In the genomic region with DNA sequence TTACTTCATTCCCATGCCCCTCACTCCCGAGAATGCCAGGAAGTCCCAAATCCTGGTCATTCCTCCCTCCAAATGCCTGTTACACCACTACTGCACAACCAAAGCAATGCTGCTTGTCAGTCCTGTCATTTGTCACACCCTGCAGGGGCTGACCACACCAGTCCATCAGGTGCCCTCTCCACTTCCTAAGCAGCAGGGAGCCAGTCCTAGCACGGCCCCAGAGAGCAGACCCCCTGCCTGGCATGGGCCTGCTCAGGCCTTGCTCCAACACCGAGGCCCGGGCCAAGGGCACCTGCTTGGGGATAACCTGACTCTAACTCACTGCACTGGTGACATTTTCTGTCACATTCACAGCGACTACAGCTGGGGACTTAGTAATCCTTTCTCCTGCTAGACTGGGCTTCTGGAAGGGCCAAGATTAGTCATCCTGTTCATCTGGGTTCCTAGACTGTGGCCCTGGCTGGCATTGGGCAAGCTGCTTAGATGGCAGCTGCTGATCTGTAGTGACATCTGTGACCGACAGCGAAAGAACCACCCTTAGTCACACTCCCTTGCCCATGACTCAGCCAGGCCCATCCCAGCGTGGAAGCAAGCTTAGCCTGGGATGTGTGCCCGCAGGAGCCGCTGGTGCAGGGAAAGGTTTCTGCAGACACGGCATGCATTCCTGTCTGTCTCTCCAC, we compare ENCODE assay signal across 13 cellular contexts. TPM values are rescaled to one million over a fixed set of nuclear protein-coding genes. Genes with fewer than 3 reads are reported as not detected.
DNase-seq lines count a peak whose midpoint lies in the region; ATAC-seq and TF ChIP-seq lines count a peak whose summit lies in the region.
"Had no signal": no experiment of that assay in that cellular context is flagged by ENCODE, and none has a peak within 500 bp of the region (broad histone marks: within the 10 kb centered on the region; RNA-seq: fewer than 3 reads in every experiment).

No MANE protein-coding gene starts in this region.

- H3K4me1 ChIP-seq in BE2C, result peaks cover 28% of the 10 kb centered on the region

- DNase-seq in BE2C, result peak; percentile 83
- peak; percentile 88 for DNase-seq in HT1080 (ENCODE audit: low read depth)
- DNase-seq in kidney glomerular epithelial cell (lab: John Stamatoyannopoulos, UW), result peak; percentile 90
- DNase-seq in activated T-helper 2 cell treated with anti-CD3 and anti-CD28 coated beads, Interferon-gamma antibody, Interleukin-2, Interleukin-4, amounts not matched to agents 10 μg/mL and 5 μg/mL and 100 μg/mL, durations not matched to agents 14 hours and 24 hours and 36 hours (ENCODE audit: low spot score), result no peak
- no peak for DNase-seq in GM10248 (ENCODE audit: extremely low spot score)
- DNase-seq in inferior parietal cortex (ENCODE audit: extremely low spot score), result no peak
- DNase-seq in NCI-H510A treated with DMSO at 0.1 percent for 48 hours (lab: John Stamatoyannopoulos, UW), result no peak
- DNase-seq: activated CD8-positive, alpha-beta memory T cell treated with anti-CD3 and anti-CD28 coated beads for 24 hours; heart left ventricle; NCI-H1436 treated with DMSO at 0.1 percent for 48 hours; stimulated activated CD4-positive, alpha-beta T cell treated with anti-CD3 and anti-CD28 coated beads, Interleukin-4, amount 100 ng/mL, for 1 hour had no signal

- no peak for ATAC-seq in activated T-helper 17 cell treated with anti-CD3 and anti-CD28 coated beads, Interleukin-2, amount 50 U/mL, for 72 hours (replicated peaks)

- H3K9me3 Mint-ChIP-seq in activated T-helper 17 cell treated with anti-CD3 and anti-CD28 coated beads, Interleukin-2, amount 50 U/mL, for 72 hours, result no peaks in the 10 kb centered on the region
- H3K9me3 Mint-ChIP-seq in activated T-helper 2 cell treated with anti-CD3 and anti-CD28 coated beads, Interferon-gamma antibody, Interleukin-2, Interleukin-4, amounts not matched to agents 10 μg/mL and 5 μg/mL and 100 μg/mL, durations not matched to agents 14 hours and 24 hours and 36 hours, result no peaks in the 10 kb centered on the region

- no peaks in the 10 kb centered on the region for H3K27me3 Mint-ChIP-seq in activated T-helper 17 cell treated with anti-CD3 and anti-CD28 coated beads, Interleukin-2, amount 50 U/mL, for 72 hours
- no peaks in the 10 kb centered on the region for H3K27me3 Mint-ChIP-seq in activated T-helper 2 cell treated with anti-CD3 and anti-CD28 coated beads, Interferon-gamma antibody, Interleukin-2, Interleukin-4, amounts not matched to agents 10 μg/mL and 5 μg/mL and 100 μg/mL, durations not matched to agents 14 hours and 24 hours and 36 hours (ENCODE audit: low read depth)

- no peaks in the 10 kb centered on the region for H3K9me3 ChIP-seq in BE2C
- H3K9me3 ChIP-seq: heart left ventricle, upper lobe of left lung had no signal

- H3K27ac Mint-ChIP-seq in activated T-helper 17 cell treated with anti-CD3 and anti-CD28 coated beads, Interleukin-2, amount 50 U/mL, for 72 hours, result peak overlapping the region; percentile 69
- H3K27ac Mint-ChIP-seq in activated T-helper 2 cell treated with anti-CD3 and anti-CD28 coated beads, Interferon-gamma antibody, Interleukin-2, Interleukin-4, amounts not matched to agents 10 μg/mL and 5 μg/mL and 100 μg/mL, durations not matched to agents 14 hours and 24 hours and 36 hours, result no peak overlapping the region

- H3K36me3 Mint-ChIP-seq in activated T-helper 17 cell treated with anti-CD3 and anti-CD28 coated beads, Interleukin-2, amount 50 U/mL, for 72 hours (ENCODE audit: low read depth), result peaks cover 97% of the 10 kb centered on the region
- peaks cover 83% of the 10 kb centered on the region for H3K36me3 Mint-ChIP-seq in activated T-helper 2 cell treated with anti-CD3 and anti-CD28 coated beads, Interferon-gamma antibody, Interleukin-2, Interleukin-4, amounts not matched to agents 10 μg/mL and 5 μg/mL and 100 μg/mL, durations not matched to agents 14 hours and 24 hours and 36 hours (ENCODE audit: low read depth)

- peaks cover 84% of the 10 kb centered on the region for H3K36me3 ChIP-seq in BE2C

- TF ChIP-seq CTCF in BE2C (IDR thresholded peaks at IDR 0.05; ENCODE audit: low read depth, low read length) (no peak), GM10248 (IDR thresholded peaks at IDR 0.05; ENCODE audit: control extremely low read depth, extremely low read depth, low read depth, missing control alignments) (no peak)

- H3K27me3 ChIP-seq in BE2C, result no peaks in the 10 kb centered on the region
- H3K27me3 ChIP-seq: heart left ventricle, upper lobe of left lung had no signal

- H3K4me1 Mint-ChIP-seq in activated T-helper 17 cell treated with anti-CD3 and anti-CD28 coated beads, Interleukin-2, amount 50 U/mL, for 72 hours, result peaks cover 12% of the 10 kb centered on the region
- peaks cover 16% of the 10 kb centered on the region for H3K4me1 Mint-ChIP-seq in activated T-helper 2 cell treated with anti-CD3 and anti-CD28 coated beads, Interferon-gamma antibody, Interleukin-2, Interleukin-4, amounts not matched to agents 10 μg/mL and 5 μg/mL and 100 μg/mL, durations not matched to agents 14 hours and 24 hours and 36 hours (ENCODE audit: low read depth)

- POLR2A ChIA-PET in GM10248 (lab: Yijun Ruan, JAX), result interaction anchor here (1.0 kb wide), 1 partner anchor 11 kb away, joined by 3 read pairs; no protein-coding TSS in a partner anchor

- intact Hi-C loops in activated T-helper 2 cell treated with anti-CD3 and anti-CD28 coated beads, Interferon-gamma antibody, Interleukin-2, Interleukin-4, amounts not matched to agents 10 μg/mL and 5 μg/mL and 100 μg/mL, durations not matched to agents 14 hours and 24 hours and 36 hours (cut with micrococcal nuclease), result no loop called here

- H3K4me3 ChIP-seq in BE2C (ENCODE audit: low read depth, low read length), result no peak overlapping the region
- H3K4me3 ChIP-seq: heart left ventricle, upper lobe of left lung had no signal

- CTCF ChIA-PET in GM10248 (lab: Yijun Ruan, JAX), result interaction anchor here (1.0 to 2.3 kb wide), 5 partner anchors 7 to 210 kb away, joined by 3 to 10 read pairs (median 3); no protein-coding TSS in a partner anchor

- H3K4me3 Mint-ChIP-seq in activated T-helper 17 cell treated with anti-CD3 and anti-CD28 coated beads, Interleukin-2, amount 50 U/mL, for 72 hours, result no peak overlapping the region
- H3K4me3 Mint-ChIP-seq in activated T-helper 2 cell treated with anti-CD3 and anti-CD28 coated beads, Interferon-gamma antibody, Interleukin-2, Interleukin-4, amounts not matched to agents 10 μg/mL and 5 μg/mL and 100 μg/mL, durations not matched to agents 14 hours and 24 hours and 36 hours (ENCODE audit: low read depth), result no peak overlapping the region

RNA-seq across cellular contexts. Expression of a gene that starts 5.4 kb away (rescaled TPM):
- 427 TPM for polyA plus RNA-seq in BE2C (2012; ENCODE audit: insufficient read depth, insufficient read length, low read depth)
- total RNA-seq in HT1080 (2014; rRNA removed; shearing (Covaris generic)), result 311 and 338 TPM in 2 replicates
- polyA plus RNA-seq in HT1080 (2015; cell fraction: cytosol; rRNA removed), result 131 and 161 TPM in 2 replicates
- 99.6 and 110 TPM in 2 replicates for polyA plus RNA-seq in HT1080 (2015; cell fraction: nucleus; rRNA removed)
- 100 to 1,000 TPM; 103 to 251 TPM for total RNA-seq in activated T-helper 17 cell treated with anti-CD3 and anti-CD28 coated beads, Interleukin-2, amount 50 U/mL, for 72 hours
- total RNA-seq in activated T-helper 2 cell treated with anti-CD3 and anti-CD28 coated beads, Interferon-gamma antibody, Interleukin-2, Interleukin-4, amounts not matched to agents 10 μg/mL and 5 μg/mL and 100 μg/mL, durations not matched to agents 14 hours and 24 hours and 36 hours, result 237 and 240 TPM in 2 replicates

RNA-seq across cellular contexts. Expression of a gene that starts 5.5 kb away (rescaled TPM):
- polyA plus RNA-seq in BE2C (2012; ENCODE audit: insufficient read depth, insufficient read length, low read depth), result 729 TPM
- 100 and 133 TPM in 2 replicates for total RNA-seq in HT1080 (2014; rRNA removed; shearing (Covaris generic))
- polyA plus RNA-seq in HT1080 (2015; cell fraction: cytosol; rRNA removed), result 183 and 246 TPM in 2 replicates
- polyA plus RNA-seq in HT1080 (2015; cell fraction: nucleus; rRNA removed), result 50.9 and 84.9 TPM in 2 replicates
- total RNA-seq in activated T-helper 17 cell treated with anti-CD3 and anti-CD28 coated beads, Interleukin-2, amount 50 U/mL, for 72 hours, result 100 to 1,000 TPM; 103 to 123 TPM
- total RNA-seq in activated T-helper 2 cell treated with anti-CD3 and anti-CD28 coated beads, Interferon-gamma antibody, Interleukin-2, Interleukin-4, amounts not matched to agents 10 μg/mL and 5 μg/mL and 100 μg/mL, durations not matched to agents 14 hours and 24 hours and 36 hours, result 108 and 119 TPM in 2 replicates

RNA-seq across cellular contexts. Expression of a gene that starts 14.9 kb away (rescaled TPM):
- polyA plus RNA-seq in BE2C (2012; ENCODE audit: insufficient read depth, insufficient read length, low read depth), result 2,008 TPM
- total RNA-seq in HT1080 (2014; rRNA removed; shearing (Covaris generic)), result 206 and 315 TPM in 2 replicates
- 342 and 403 TPM in 2 replicates for polyA plus RNA-seq in HT1080 (2015; cell fraction: cytosol; rRNA removed)
- 231 and 245 TPM in 2 replicates for polyA plus RNA-seq in HT1080 (2015; cell fraction: nucleus; rRNA removed)
- 100 to 1,000 TPM; 384 to 814 TPM for total RNA-seq in activated T-helper 17 cell treated with anti-CD3 and anti-CD28 coated beads, Interleukin-2, amount 50 U/mL, for 72 hours
- total RNA-seq in activated T-helper 2 cell treated with anti-CD3 and anti-CD28 coated beads, Interferon-gamma antibody, Interleukin-2, Interleukin-4, amounts not matched to agents 10 μg/mL and 5 μg/mL and 100 μg/mL, durations not matched to agents 14 hours and 24 hours and 36 hours, result 713 and 715 TPM in 2 replicates

RNA-seq across cellular contexts. Expression of a gene that starts 16.0 kb away (rescaled TPM):
- 3.5 TPM for polyA plus RNA-seq in BE2C (2012; ENCODE audit: insufficient read depth, insufficient read length, low read depth)
- 0.13 and 0.34 TPM in 2 replicates for total RNA-seq in HT1080 (2014; rRNA removed; shearing (Covaris generic))
- 0.40 and 0.47 TPM in 2 replicates for polyA plus RNA-seq in HT1080 (2015; cell fraction: cytosol; rRNA removed)
- polyA plus RNA-seq in HT1080 (2015; cell fraction: nucleus; rRNA removed), result 0.18 and 0.22 TPM in 2 replicates
- under 1 TPM; 0.17 to 0.53 TPM for total RNA-seq in activated T-helper 17 cell treated with anti-CD3 and anti-CD28 coated beads, Interleukin-2, amount 50 U/mL, for 72 hours
- total RNA-seq in activated T-helper 2 cell treated with anti-CD3 and anti-CD28 coated beads, Interferon-gamma antibody, Interleukin-2, Interleukin-4, amounts not matched to agents 10 μg/mL and 5 μg/mL and 100 μg/mL, durations not matched to agents 14 hours and 24 hours and 36 hours, result 0.28 and 0.39 TPM in 2 replicates

RNA-seq across cellular contexts. Expression of a gene that starts 25.2 kb away (rescaled TPM):
- polyA plus RNA-seq in BE2C (2012; ENCODE audit: insufficient read depth, insufficient read length, low read depth), result 23.0 TPM
- total RNA-seq in HT1080 (2014; rRNA removed; shearing (Covaris generic)), result 27.6 and 34.8 TPM in 2 replicates
- polyA plus RNA-seq in HT1080 (2015; cell fraction: cytosol; rRNA removed), result 23.1 and 27.8 TPM in 2 replicates
- polyA plus RNA-seq in HT1080 (2015; cell fraction: nucleus; rRNA removed), result 41.7 and 48.6 TPM in 2 replicates
- total RNA-seq in activated T-helper 17 cell treated with anti-CD3 and anti-CD28 coated beads, Interleukin-2, amount 50 U/mL, for 72 hours, result 10 to 100 TPM; 10.1 to 26.8 TPM
- 51.5 and 51.7 TPM in 2 replicates for total RNA-seq in activated T-helper 2 cell treated with anti-CD3 and anti-CD28 coated beads, Interferon-gamma antibody, Interleukin-2, Interleukin-4, amounts not matched to agents 10 μg/mL and 5 μg/mL and 100 μg/mL, durations not matched to agents 14 hours and 24 hours and 36 hours

Comparison
In these comparisons a context has a peak if more than half of its experiments do, and no peak if none do; other contexts are left out.
1. DNase-seq: peak in BE2C (single experiment), HT1080 (single experiment) and kidney glomerular epithelial cell (single experiment); none in activated T-helper 2 cell treated with anti-CD3 and anti-CD28 coated beads, Interferon-gamma antibody, Interleukin-2, Interleukin-4, amounts not matched to agents 10 μg/mL and 5 μg/mL and 100 μg/mL, durations not matched to agents 14 hours and 24 hours and 36 hours (single experiment), GM10248 (single experiment), inferior parietal cortex (single experiment) and NCI-H510A treated with DMSO at 0.1 percent for 48 hours (single experiment).